ENCODE assay signal across 15 cellular contexts in the genomic region with DNA sequence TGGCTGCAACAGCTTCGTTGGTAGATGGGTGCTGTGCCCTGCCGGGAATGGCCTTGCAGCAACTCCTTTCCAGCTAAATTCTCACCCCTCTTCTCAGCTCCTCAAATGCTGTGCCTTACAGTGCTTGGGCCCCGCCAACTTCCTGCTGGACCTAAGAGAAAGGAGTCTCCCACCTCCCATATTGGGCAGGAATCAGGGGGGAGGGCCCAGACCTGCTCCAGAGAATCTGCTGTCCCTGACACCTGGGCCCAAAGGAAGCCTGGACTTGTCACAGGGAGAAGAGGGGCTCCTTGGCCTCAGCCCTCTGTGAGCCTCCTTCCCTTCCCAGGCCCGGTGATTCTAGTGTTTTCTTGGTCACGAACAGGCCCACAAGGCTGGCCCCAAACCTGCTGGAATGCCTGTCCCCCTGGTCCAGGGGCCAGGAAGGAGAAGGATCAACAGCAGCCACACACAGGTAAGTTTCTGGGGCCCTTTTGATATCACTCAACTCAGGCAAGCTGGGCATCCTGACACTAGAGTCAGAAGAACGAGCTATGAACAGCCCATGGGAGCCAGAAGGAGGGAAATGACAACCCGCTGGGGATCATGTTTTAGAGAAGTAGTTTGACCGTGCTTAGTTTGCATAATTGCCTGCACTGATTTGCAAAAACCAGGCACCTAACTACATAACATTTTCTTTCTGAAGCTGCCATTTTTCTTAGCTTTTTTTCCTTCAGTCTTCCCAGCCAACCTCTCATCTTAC.
DNase-seq lines count a peak whose midpoint lies in the region; ATAC-seq and TF ChIP-seq lines count a peak whose summit lies in the region.
"Had no signal": no experiment of that assay in that cellular context is flagged by ENCODE, and none has a peak within 500 bp of the region (broad histone marks: within the 10 kb centered on the region; RNA-seq: fewer than 3 reads in every experiment).

No MANE protein-coding gene starts in this region.

- no peaks in the 10 kb centered on the region for H3K79me2 ChIP-seq in DOHH2 (ENCODE audit: control insufficient read depth, low read length)

- POLR2A ChIA-PET in activated CD4-positive, alpha-beta memory T cell treated with anti-CD3 and anti-CD28 coated beads, Interleukin-2, amount 10 ng/mL, durations not matched to agents 7 days and 5 days (lab: Charles Lee): interaction anchor here (0.8 to 1.7 kb wide), 2 partner anchors 14 to 15 kb away, joined by 3 to 6 read pairs; no protein-coding TSS in a partner anchor

- no peak for ATAC-seq in CD4-positive, CD25-positive, alpha-beta regulatory T cell (ENCODE audit: low read depth in 2 of 2)
- ATAC-seq in HG03520 (IDR thresholded peaks at IDR 0.05; ENCODE audit: unreplicated experiment): no peak
- ATAC-seq: lower lobe of right lung, psoas muscle had no signal

- no peak for TF ChIP-seq CTCF in DOHH2 (IDR thresholded peaks at IDR 0.05; ENCODE audit: low read depth, low read length, poor library complexity, severe bottlenecking)

- H3K9me2 ChIP-seq in DOHH2 (replicated peaks; ENCODE audit: control insufficient read depth, low read length): no peaks in the 10 kb centered on the region

- DNase-seq in CD4-positive, CD25-positive, alpha-beta regulatory T cell: no peak
- DNase-seq in activated CD4-positive, alpha-beta memory T cell treated with anti-CD3 and anti-CD28 coated beads, Interleukin-2, amount 10 ng/mL, durations not matched to agents 7 days and 5 days: no peak
- DNase-seq in mesenteric fat pad (ENCODE audit: low spot score): peak; percentile 73
- DNase-seq in NCI-H1092 treated with DMSO at 0.1 percent for 48 hours (lab: John Stamatoyannopoulos, UW): no peak
- no peak for DNase-seq in stimulated activated naive CD4-positive, alpha-beta T cell treated with Interleukin-2 at 50 U/mL for 16 hours (lab: John Stamatoyannopoulos, UW)
- no peak for DNase-seq in ecto neural progenitor cell (ENCODE audit: low spot score)
- DNase-seq: lower lobe of right lung, NCI-H345, nephron progenitor cell, psoas muscle, Right ventricle myocardium superior, trophoblast cell had no signal

- H3K9me3 Mint-ChIP-seq in CD4-positive, CD25-positive, alpha-beta regulatory T cell: no peaks in the 10 kb centered on the region
- no peaks in the 10 kb centered on the region for H3K9me3 Mint-ChIP-seq in activated CD4-positive, alpha-beta memory T cell treated with anti-CD3 and anti-CD28 coated beads, Interleukin-2, amount 10 ng/mL, durations not matched to agents 7 days and 5 days
- H3K9me3 Mint-ChIP-seq: T-helper 1 cell treated with Interleukin-12 subunit alpha and Interleukin-12 subunit beta and Interleukin-4 antibody, amounts not matched to agents 30 μg/mL and 1 μg/mL, for 36 hours had no signal

- peaks cover 34% of the 10 kb centered on the region for H3F3A ChIP-seq in DOHH2 (ENCODE audit: control insufficient read depth, insufficient read depth)

- H3K27ac ChIP-seq in CD4-positive, CD25-positive, alpha-beta regulatory T cell (ENCODE audit: insufficient read depth, low read length, poor library complexity, severe bottlenecking): peak overlapping the region; percentile 62
- peak overlapping the region; percentile 95 for H3K27ac ChIP-seq in DOHH2 (ENCODE audit: low read depth, low read length)
- H3K27ac ChIP-seq: lower lobe of right lung, psoas muscle had no signal

- CTCF ChIA-PET in activated CD4-positive, alpha-beta memory T cell treated with anti-CD3 and anti-CD28 coated beads, Interleukin-2, amount 10 ng/mL, durations not matched to agents 7 days and 5 days (lab: Charles Lee): interaction anchor here (1.3 to 2.6 kb wide), 2 partner anchors 102 to 113 kb away, joined by 3 to 9 read pairs; no protein-coding TSS in a partner anchor

- H3K27me3 Mint-ChIP-seq in CD4-positive, CD25-positive, alpha-beta regulatory T cell: peaks cover 4% of the 10 kb centered on the region
- no peaks in the 10 kb centered on the region for H3K27me3 Mint-ChIP-seq in activated CD4-positive, alpha-beta memory T cell treated with anti-CD3 and anti-CD28 coated beads, Interleukin-2, amount 10 ng/mL, durations not matched to agents 7 days and 5 days

- peaks cover 44% of the 10 kb centered on the region for H3K36me3 Mint-ChIP-seq in CD4-positive, CD25-positive, alpha-beta regulatory T cell
- peaks cover 72% of the 10 kb centered on the region for H3K36me3 Mint-ChIP-seq in activated CD4-positive, alpha-beta memory T cell treated with anti-CD3 and anti-CD28 coated beads, Interleukin-2, amount 10 ng/mL, durations not matched to agents 7 days and 5 days (ENCODE audit: low read depth)

- peak overlapping the region; percentile 99 for H3K4me2 ChIP-seq in DOHH2 (ENCODE audit: low read length)

- no peaks in the 10 kb centered on the region for H3K9me3 ChIP-seq in CD4-positive, CD25-positive, alpha-beta regulatory T cell (ENCODE audit: control insufficient read depth in 2 of 2, low read length in 2 of 2)
- H3K9me3 ChIP-seq in DOHH2 (ENCODE audit: control insufficient read depth, insufficient read depth, low read length): no peaks in the 10 kb centered on the region
- H3K9me3 ChIP-seq: lower lobe of right lung, psoas muscle had no signal

- peak overlapping the region in 3 of 4 donors; percentile 50 to 74 (median 59) for H3K4me3 Mint-ChIP-seq in CD4-positive, CD25-positive, alpha-beta regulatory T cell
- no peak overlapping the region for H3K4me3 Mint-ChIP-seq in activated CD4-positive, alpha-beta memory T cell treated with anti-CD3 and anti-CD28 coated beads, Interleukin-2, amount 10 ng/mL, durations not matched to agents 7 days and 5 days
- H3K4me3 Mint-ChIP-seq: nephron progenitor cell; T-helper 1 cell treated with Interleukin-12 subunit alpha and Interleukin-12 subunit beta and Interleukin-4 antibody, amounts not matched to agents 30 μg/mL and 1 μg/mL, for 36 hours had no signal

- H3K4me3 ChIP-seq in CD4-positive, CD25-positive, alpha-beta regulatory T cell (ENCODE audit: low read depth, low read length): no peak overlapping the region
- peak overlapping the region; percentile 71 for H3K4me3 ChIP-seq in DOHH2 (ENCODE audit: low read length)
- H3K4me3 ChIP-seq: lower lobe of right lung, psoas muscle had no signal

- H3K4me1 ChIP-seq in CD4-positive, CD25-positive, alpha-beta regulatory T cell (ENCODE audit: control insufficient read depth, insufficient read depth, low read length, poor library complexity, severe bottlenecking): peaks cover 79% of the 10 kb centered on the region
- H3K4me1 ChIP-seq in DOHH2 (ENCODE audit: control insufficient read depth, low read length): peaks cover 69% of the 10 kb centered on the region
- H3K4me1 ChIP-seq: lower lobe of right lung had no signal

- peak overlapping the region; percentile 62 to 88 (median 76) for H3K27ac Mint-ChIP-seq in CD4-positive, CD25-positive, alpha-beta regulatory T cell
- H3K27ac Mint-ChIP-seq in activated CD4-positive, alpha-beta memory T cell treated with anti-CD3 and anti-CD28 coated beads, Interleukin-2, amount 10 ng/mL, durations not matched to agents 7 days and 5 days: peak overlapping the region; percentile 1

- H4K20me1 ChIP-seq in DOHH2 (ENCODE audit: control insufficient read depth, insufficient read depth, low read depth, low read length): no peaks in the 10 kb centered on the region

- no peaks in the 10 kb centered on the region for H3K27me3 ChIP-seq in CD4-positive, CD25-positive, alpha-beta regulatory T cell (ENCODE audit: control insufficient read depth, insufficient read depth, low read length)
- H3K27me3 ChIP-seq in DOHH2 (ENCODE audit: control insufficient read depth, low read length): no peaks in the 10 kb centered on the region

- H3K36me3 ChIP-seq in CD4-positive, CD25-positive, alpha-beta regulatory T cell (ENCODE audit: control insufficient read depth, insufficient read depth, low read length): peaks cover 67% of the 10 kb centered on the region
- peaks cover 10% of the 10 kb centered on the region for H3K36me3 ChIP-seq in DOHH2 (ENCODE audit: control insufficient read depth, low read length)
- H3K36me3 ChIP-seq: lower lobe of right lung had no signal

- H3K4me1 Mint-ChIP-seq in CD4-positive, CD25-positive, alpha-beta regulatory T cell: peaks cover 13 to 92% (median 60%) of the 10 kb centered on the region in 4 donors
- peaks cover 53% of the 10 kb centered on the region for H3K4me1 Mint-ChIP-seq in activated CD4-positive, alpha-beta memory T cell treated with anti-CD3 and anti-CD28 coated beads, Interleukin-2, amount 10 ng/mL, durations not matched to agents 7 days and 5 days
